Comparison of ENCODE assay signal across 1 cellular context in the genomic region with DNA sequence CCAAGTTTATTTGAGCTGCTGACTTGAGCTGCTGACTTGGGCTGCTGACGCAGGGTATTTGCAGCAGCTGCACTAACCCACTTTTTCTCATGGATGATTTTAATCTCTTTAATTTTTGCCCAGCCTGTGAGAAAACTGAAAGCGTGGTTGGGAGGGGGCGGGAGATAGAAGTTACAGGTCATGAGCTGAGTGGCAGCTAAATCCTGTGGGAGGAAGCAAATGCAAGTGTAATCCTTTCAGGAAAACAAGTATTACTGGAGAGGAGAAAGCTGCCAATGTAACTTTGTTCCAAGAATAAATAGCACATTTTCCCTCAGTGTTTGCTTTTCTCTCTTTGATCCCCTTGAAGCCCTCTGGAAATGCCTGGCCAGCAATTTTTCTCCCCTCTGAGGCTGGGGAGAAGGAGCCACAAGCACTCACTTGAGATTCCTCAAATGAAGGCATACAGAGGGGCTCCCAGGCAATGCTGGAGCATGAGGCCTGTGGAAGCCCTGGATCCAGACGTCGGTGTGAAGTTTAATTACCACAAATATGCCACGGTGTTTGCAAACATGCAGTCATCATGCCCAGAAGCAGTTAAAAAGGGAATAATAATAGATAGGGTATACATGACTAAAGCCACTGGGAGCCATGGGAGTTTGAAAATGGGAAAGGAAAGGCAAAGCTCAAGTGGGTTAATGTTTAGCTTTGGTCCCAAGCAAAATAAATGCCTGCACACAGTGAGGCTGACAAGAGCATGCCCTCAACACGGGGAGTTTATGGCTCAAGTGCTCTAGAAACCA.
A peak's percentile ranks its signal among the peaks of the same experiment; 100 is the strongest.
TF ChIP-seq lines count a peak whose summit lies in the region.

No MANE protein-coding gene starts in this region.

TF ChIP-seq in HepG2, 621 proteins besides CTCF, POLR2A, EP300 and RAD21 (continued from another document and continues in another):
- TF ChIP-seq ZNF775 (CRISPR knock-in tag; IDR thresholded peaks at IDR 0.05; ENCODE audit: borderline replicate concordance) (no peak), CCAR2 (optimal IDR thresholded peaks at IDR 0.05; ENCODE audit: low read depth, low read length) (no peak), MED1 (CRISPR knock-in tag; IDR thresholded peaks at IDR 0.05) (peak; percentile 95), REL (CRISPR knock-in tag; conservative IDR thresholded peaks at IDR 0.05) (no peak), ZNF10 (CRISPR knock-in tag; IDR thresholded peaks at IDR 0.05; ENCODE audit: borderline replicate concordance, low read depth) (no peak), SP5 (CRISPR knock-in tag; IDR thresholded peaks at IDR 0.05; ENCODE audit: borderline replicate concordance, low read depth) (peak; percentile 83), GABPB1 (CRISPR knock-in tag; IDR thresholded peaks at IDR 0.05) (no peak; the same call in 1 of the 2 replicates), ETV5 (CRISPR knock-in tag; IDR thresholded peaks at IDR 0.05; ENCODE audit: borderline replicate concordance) (peak; percentile 87), ZNF441 (CRISPR knock-in tag; IDR thresholded peaks at IDR 0.05; ENCODE audit: borderline replicate concordance) (peak; percentile 77; the same call in 1 of the 2 replicates), MYNN (CRISPR knock-in tag; IDR thresholded peaks at IDR 0.05; ENCODE audit: low read depth) (peak; percentile 20; the same call in 1 of the 2 replicates), ZNF136 (CRISPR knock-in tag; IDR thresholded peaks at IDR 0.05; ENCODE audit: low read depth) (peak; percentile 94; the same call in 1 of the 2 replicates), PHF5A (CRISPR knock-in tag; IDR thresholded peaks at IDR 0.05; ENCODE audit: low read depth, unreplicated experiment) (peak; percentile 36), PRMT3 (CRISPR knock-in tag; IDR thresholded peaks at IDR 0.05; ENCODE audit: borderline replicate concordance, low read depth) (no peak), HES4 (CRISPR knock-in tag; IDR thresholded peaks at IDR 0.05; ENCODE audit: borderline replicate concordance) (no peak), ZNF337 (CRISPR knock-in tag; IDR thresholded peaks at IDR 0.05; ENCODE audit: borderline replicate concordance, low read depth) (peak; percentile 88; the same call in 1 of the 2 replicates), BCL6 (CRISPR knock-in tag; IDR thresholded peaks at IDR 0.05) (peak; percentile 97), ZNF567 (CRISPR knock-in tag; IDR thresholded peaks at IDR 0.05; ENCODE audit: borderline replicate concordance) (0 out of 2 replicates have a peak, but pooled peaks have one; percentile 73), BORCS8-MEF2B (CRISPR knock-in tag; IDR thresholded peaks at IDR 0.05) (peak; percentile 36; the same call in 1 of the 2 replicates), ZBTB7B (CRISPR knock-in tag; IDR thresholded peaks at IDR 0.05) (no peak), ZKSCAN1 (IDR thresholded peaks at IDR 0.05; ENCODE audit: low read length) (peak; percentile 95), THYN1 (CRISPR knock-in tag; IDR thresholded peaks at IDR 0.05; ENCODE audit: borderline replicate concordance, low read depth) (no peak), PRPF4 (IDR thresholded peaks at IDR 0.05; ENCODE audit: low read depth, low read length, poor library complexity, severe bottlenecking) (no peak), RARG (CRISPR knock-in tag; IDR thresholded peaks at IDR 0.05; ENCODE audit: low read depth) (no peak), HOXA3 (CRISPR knock-in tag; IDR thresholded peaks at IDR 0.05) (peak; percentile 67), ZNF550 (CRISPR knock-in tag; IDR thresholded peaks at IDR 0.05; ENCODE audit: borderline replicate concordance) (no peak), PHF20 (CRISPR knock-in tag; IDR thresholded peaks at IDR 0.05) (0 out of 2 replicates have a peak, but pooled peaks have one; percentile 3), HNF4G (IDR thresholded peaks at IDR 0.05; ENCODE audit: borderline replicate concordance, low read depth, low read length) (peak; percentile 71), HNF4G (CRISPR knock-in tag; IDR thresholded peaks at IDR 0.05; ENCODE audit: borderline replicate concordance, low read depth) (no peak; the same call in 1 of the 2 replicates)
- TF ChIP-seq, protein P1, sequence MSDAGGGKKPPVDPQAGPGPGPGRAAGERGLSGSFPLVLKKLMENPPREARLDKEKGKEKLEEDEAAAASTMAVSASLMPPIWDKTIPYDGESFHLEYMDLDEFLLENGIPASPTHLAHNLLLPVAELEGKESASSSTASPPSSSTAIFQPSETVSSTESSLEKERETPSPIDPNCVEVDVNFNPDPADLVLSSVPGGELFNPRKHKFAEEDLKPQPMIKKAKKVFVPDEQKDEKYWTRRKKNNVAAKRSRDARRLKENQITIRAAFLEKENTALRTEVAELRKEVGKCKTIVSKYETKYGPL (CRISPR knock-in tag; IDR thresholded peaks at IDR 0.05) = 0 out of 2 replicates have a peak, but pooled peaks have one; percentile 41
- TF ChIP-seq, protein P2, sequence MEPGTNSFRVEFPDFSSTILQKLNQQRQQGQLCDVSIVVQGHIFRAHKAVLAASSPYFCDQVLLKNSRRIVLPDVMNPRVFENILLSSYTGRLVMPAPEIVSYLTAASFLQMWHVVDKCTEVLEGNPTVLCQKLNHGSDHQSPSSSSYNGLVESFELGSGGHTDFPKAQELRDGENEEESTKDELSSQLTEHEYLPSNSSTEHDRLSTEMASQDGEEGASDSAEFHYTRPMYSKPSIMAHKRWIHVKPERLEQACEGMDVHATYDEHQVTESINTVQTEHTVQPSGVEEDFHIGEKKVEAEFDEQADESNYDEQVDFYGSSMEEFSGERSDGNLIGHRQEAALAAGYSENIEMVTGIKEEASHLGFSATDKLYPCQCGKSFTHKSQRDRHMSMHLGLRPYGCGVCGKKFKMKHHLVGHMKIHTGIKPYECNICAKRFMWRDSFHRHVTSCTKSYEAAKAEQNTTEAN (CRISPR knock-in tag; conservative IDR thresholded peaks at IDR 0.05) = no peak; the same call in 1 of the 2 replicates
- TF ChIP-seq, protein P3, sequence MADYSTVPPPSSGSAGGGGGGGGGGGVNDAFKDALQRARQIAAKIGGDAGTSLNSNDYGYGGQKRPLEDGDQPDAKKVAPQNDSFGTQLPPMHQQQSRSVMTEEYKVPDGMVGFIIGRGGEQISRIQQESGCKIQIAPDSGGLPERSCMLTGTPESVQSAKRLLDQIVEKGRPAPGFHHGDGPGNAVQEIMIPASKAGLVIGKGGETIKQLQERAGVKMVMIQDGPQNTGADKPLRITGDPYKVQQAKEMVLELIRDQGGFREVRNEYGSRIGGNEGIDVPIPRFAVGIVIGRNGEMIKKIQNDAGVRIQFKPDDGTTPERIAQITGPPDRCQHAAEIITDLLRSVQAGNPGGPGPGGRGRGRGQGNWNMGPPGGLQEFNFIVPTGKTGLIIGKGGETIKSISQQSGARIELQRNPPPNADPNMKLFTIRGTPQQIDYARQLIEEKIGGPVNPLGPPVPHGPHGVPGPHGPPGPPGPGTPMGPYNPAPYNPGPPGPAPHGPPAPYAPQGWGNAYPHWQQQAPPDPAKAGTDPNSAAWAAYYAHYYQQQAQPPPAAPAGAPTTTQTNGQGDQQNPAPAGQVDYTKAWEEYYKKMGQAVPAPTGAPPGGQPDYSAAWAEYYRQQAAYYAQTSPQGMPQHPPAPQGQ (CRISPR knock-in tag; IDR thresholded peaks at IDR 0.05; ENCODE audit: borderline replicate concordance) = 0 out of 2 replicates have a peak, but pooled peaks have one; percentile 65
- TF ChIP-seq, protein P4, sequence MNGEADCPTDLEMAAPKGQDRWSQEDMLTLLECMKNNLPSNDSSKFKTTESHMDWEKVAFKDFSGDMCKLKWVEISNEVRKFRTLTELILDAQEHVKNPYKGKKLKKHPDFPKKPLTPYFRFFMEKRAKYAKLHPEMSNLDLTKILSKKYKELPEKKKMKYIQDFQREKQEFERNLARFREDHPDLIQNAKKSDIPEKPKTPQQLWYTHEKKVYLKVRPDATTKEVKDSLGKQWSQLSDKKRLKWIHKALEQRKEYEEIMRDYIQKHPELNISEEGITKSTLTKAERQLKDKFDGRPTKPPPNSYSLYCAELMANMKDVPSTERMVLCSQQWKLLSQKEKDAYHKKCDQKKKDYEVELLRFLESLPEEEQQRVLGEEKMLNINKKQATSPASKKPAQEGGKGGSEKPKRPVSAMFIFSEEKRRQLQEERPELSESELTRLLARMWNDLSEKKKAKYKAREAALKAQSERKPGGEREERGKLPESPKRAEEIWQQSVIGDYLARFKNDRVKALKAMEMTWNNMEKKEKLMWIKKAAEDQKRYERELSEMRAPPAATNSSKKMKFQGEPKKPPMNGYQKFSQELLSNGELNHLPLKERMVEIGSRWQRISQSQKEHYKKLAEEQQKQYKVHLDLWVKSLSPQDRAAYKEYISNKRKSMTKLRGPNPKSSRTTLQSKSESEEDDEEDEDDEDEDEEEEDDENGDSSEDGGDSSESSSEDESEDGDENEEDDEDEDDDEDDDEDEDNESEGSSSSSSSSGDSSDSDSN (CRISPR knock-in tag; IDR thresholded peaks at IDR 0.05) = peak; percentile 42
- TF ChIP-seq, protein P5, sequence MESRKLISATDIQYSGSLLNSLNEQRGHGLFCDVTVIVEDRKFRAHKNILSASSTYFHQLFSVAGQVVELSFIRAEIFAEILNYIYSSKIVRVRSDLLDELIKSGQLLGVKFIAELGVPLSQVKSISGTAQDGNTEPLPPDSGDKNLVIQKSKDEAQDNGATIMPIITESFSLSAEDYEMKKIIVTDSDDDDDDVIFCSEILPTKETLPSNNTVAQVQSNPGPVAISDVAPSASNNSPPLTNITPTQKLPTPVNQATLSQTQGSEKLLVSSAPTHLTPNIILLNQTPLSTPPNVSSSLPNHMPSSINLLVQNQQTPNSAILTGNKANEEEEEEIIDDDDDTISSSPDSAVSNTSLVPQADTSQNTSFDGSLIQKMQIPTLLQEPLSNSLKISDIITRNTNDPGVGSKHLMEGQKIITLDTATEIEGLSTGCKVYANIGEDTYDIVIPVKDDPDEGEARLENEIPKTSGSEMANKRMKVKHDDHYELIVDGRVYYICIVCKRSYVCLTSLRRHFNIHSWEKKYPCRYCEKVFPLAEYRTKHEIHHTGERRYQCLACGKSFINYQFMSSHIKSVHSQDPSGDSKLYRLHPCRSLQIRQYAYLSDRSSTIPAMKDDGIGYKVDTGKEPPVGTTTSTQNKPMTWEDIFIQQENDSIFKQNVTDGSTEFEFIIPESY (CRISPR knock-in tag; IDR thresholded peaks at IDR 0.05) = peak; percentile 41; the same call in 1 of the 2 replicates
- TF ChIP-seq, protein P6, sequence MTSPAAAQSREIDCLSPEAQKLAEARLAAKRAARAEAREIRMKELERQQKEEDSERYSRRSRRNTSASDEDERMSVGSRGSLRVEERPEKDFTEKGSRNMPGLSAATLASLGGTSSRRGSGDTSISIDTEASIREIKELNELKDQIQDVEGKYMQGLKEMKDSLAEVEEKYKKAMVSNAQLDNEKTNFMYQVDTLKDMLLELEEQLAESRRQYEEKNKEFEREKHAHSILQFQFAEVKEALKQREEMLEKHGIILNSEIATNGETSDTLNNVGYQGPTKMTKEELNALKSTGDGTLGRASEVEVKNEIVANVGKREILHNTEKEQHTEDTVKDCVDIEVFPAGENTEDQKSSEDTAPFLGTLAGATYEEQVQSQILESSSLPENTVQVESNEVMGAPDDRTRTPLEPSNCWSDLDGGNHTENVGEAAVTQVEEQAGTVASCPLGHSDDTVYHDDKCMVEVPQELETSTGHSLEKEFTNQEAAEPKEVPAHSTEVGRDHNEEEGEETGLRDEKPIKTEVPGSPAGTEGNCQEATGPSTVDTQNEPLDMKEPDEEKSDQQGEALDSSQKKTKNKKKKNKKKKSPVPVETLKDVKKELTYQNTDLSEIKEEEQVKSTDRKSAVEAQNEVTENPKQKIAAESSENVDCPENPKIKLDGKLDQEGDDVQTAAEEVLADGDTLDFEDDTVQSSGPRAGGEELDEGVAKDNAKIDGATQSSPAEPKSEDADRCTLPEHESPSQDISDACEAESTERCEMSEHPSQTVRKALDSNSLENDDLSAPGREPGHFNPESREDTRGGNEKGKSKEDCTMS (CRISPR knock-in tag; conservative IDR thresholded peaks at IDR 0.05) = no peak
- TF ChIP-seq, protein P7, sequence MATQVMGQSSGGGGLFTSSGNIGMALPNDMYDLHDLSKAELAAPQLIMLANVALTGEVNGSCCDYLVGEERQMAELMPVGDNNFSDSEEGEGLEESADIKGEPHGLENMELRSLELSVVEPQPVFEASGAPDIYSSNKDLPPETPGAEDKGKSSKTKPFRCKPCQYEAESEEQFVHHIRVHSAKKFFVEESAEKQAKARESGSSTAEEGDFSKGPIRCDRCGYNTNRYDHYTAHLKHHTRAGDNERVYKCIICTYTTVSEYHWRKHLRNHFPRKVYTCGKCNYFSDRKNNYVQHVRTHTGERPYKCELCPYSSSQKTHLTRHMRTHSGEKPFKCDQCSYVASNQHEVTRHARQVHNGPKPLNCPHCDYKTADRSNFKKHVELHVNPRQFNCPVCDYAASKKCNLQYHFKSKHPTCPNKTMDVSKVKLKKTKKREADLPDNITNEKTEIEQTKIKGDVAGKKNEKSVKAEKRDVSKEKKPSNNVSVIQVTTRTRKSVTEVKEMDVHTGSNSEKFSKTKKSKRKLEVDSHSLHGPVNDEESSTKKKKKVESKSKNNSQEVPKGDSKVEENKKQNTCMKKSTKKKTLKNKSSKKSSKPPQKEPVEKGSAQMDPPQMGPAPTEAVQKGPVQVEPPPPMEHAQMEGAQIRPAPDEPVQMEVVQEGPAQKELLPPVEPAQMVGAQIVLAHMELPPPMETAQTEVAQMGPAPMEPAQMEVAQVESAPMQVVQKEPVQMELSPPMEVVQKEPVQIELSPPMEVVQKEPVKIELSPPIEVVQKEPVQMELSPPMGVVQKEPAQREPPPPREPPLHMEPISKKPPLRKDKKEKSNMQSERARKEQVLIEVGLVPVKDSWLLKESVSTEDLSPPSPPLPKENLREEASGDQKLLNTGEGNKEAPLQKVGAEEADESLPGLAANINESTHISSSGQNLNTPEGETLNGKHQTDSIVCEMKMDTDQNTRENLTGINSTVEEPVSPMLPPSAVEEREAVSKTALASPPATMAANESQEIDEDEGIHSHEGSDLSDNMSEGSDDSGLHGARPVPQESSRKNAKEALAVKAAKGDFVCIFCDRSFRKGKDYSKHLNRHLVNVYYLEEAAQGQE (IDR thresholded peaks at IDR 0.05; ENCODE audit: borderline replicate concordance in 1 of 2, low read depth in 1 of 2, low read length in 2 of 2) = peak in 1 of 2 experiments; percentile 34; a peak in 1 of 4 replicates
- TF ChIP-seq, protein P8, sequence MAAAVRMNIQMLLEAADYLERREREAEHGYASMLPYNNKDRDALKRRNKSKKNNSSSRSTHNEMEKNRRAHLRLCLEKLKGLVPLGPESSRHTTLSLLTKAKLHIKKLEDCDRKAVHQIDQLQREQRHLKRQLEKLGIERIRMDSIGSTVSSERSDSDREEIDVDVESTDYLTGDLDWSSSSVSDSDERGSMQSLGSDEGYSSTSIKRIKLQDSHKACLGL (CRISPR knock-in tag; IDR thresholded peaks at IDR 0.05) = no peak
